ENCODE assay signal across 16 cellular contexts in the genomic region with DNA sequence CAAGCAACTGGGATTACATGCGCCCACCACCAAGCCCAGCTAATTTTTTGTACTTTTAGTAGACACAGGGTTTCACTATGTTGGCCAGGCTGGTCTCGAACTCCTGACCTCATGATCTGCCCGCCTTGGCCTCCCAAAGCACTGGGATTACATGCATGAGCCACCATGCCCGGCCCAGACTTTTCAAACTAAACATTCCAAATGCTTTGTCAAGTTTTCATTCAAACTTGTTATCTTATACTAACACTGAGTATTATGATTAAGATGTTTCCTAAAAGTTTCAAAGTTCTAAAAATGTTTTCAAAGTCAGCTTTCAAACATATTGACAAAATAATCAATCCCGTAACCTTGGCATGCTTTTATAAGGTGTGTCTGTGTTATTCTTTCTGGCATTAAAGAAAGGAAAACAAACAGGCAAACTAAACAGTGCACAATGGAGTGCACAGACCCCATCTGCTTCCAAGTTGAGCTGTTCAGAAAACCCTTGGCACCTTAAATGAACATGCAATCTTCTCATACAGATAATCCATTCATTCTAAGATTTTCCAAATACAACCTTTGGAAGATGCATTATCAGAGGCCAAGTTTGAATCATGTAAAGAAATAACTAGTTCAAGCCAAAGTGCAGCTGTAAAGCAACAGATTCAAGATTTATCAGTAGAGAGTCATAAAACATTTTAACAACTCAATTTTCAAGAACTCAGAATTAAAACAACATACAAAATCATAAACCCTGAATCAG. TPM values are rescaled to one million over a fixed set of nuclear protein-coding genes. Genes with fewer than 3 reads are reported as not detected.
A peak's percentile ranks its signal among the peaks of the same experiment; 100 is the strongest.
DNase-seq lines count a peak whose midpoint lies in the region; ATAC-seq and TF ChIP-seq lines count a peak whose summit lies in the region.
"Had no signal": no experiment of that assay in that cellular context is flagged by ENCODE, and none has a peak within 500 bp of the region (broad histone marks: within the 10 kb centered on the region; RNA-seq: fewer than 3 reads in every experiment).

No MANE protein-coding gene starts in this region.

- DNase-seq in colonic mucosa, result no peak
- DNase-seq in mucosa of descending colon, result no peak
- DNase-seq in NCI-H2171 treated with DMSO at 0.1 percent for 48 hours (lab: John Stamatoyannopoulos, UW), result no peak
- DNase-seq in NCI-H2029 (lab: John Stamatoyannopoulos, UW), result no peak
- DNase-seq: CD8-positive, alpha-beta memory T cell; NCI-H1048; NCI-H146; NCI-H2227 treated with DMSO at 0.1 percent for 48 hours; NCI-H524; SK-N-SH had no signal

- intact Hi-C loops in colonic mucosa (cut with DNase I), result no loop called here
- intact Hi-C loops in mucosa of descending colon (cut with DNase I, micrococcal nuclease), result no loop called here

- H3K9ac ChIP-seq in HUES6 (ENCODE audit: low read length) (no peak overlapping the region), colonic mucosa (ENCODE audit: low read depth in 2 of 2, low read length in 2 of 2) (no peak overlapping the region)
- H3K9ac ChIP-seq: BLaER1 treated with 17β-estradiol and CSF1 and Interleukin-3, amounts not matched to agents 10 nM and 100 nM; SK-N-SH had no signal

- no peak for TF ChIP-seq CTCF in 22Rv1 (IDR thresholded peaks at IDR 0.05)
- no peak for TF ChIP-seq CTCF in colonic mucosa (IDR thresholded peaks at IDR 0.05)
- TF ChIP-seq CTCF in mucosa of descending colon (IDR thresholded peaks at IDR 0.05), result no peak

- no peaks in the 10 kb centered on the region for H3K9me3 ChIP-seq in HUES6 (ENCODE audit: control insufficient read depth, insufficient read depth, low read depth, low read length)
- no peaks in the 10 kb centered on the region for H3K9me3 ChIP-seq in colonic mucosa
- H3K9me3 ChIP-seq in mucosa of descending colon, result no peaks in the 10 kb centered on the region
- H3K9me3 ChIP-seq: BLaER1 treated with 17β-estradiol and CSF1 and Interleukin-3, amounts not matched to agents 10 nM and 100 nM; SK-N-SH had no signal

- H3K27ac ChIP-seq in 22Rv1 (peak overlapping the region; percentile 65), HUES6 (ENCODE audit: low read depth, low read length) (0 out of 2 replicates have a peak overlapping the region, but pooled peaks have one; percentile 3), colonic mucosa (peak overlapping the region; percentile 19)
- H3K27ac ChIP-seq: BLaER1 treated with 17β-estradiol and CSF1 and Interleukin-3, amounts not matched to agents 10 nM and 100 nM had no signal

- ATAC-seq in mucosa of descending colon (peak; percentile 74), GM18502 (IDR thresholded peaks at IDR 0.05; ENCODE audit: poor library complexity, unreplicated experiment) (no peak), HG03135 (IDR thresholded peaks at IDR 0.05; ENCODE audit: unreplicated experiment) (no peak)
- ATAC-seq: Right ventricle myocardium inferior had no signal

- no peaks in the 10 kb centered on the region for H3K27me3 ChIP-seq in HUES6 (ENCODE audit: control insufficient read depth, insufficient read depth, low read length)
- no peaks in the 10 kb centered on the region for H3K27me3 ChIP-seq in colonic mucosa
- H3K27me3 ChIP-seq: BLaER1 treated with 17β-estradiol and CSF1 and Interleukin-3, amounts not matched to agents 10 nM and 100 nM had no signal

- no peaks in the 10 kb centered on the region for H3K4me1 ChIP-seq in HUES6 (ENCODE audit: control insufficient read depth, insufficient read depth, low read length)
- no peaks in the 10 kb centered on the region for H3K4me1 ChIP-seq in colonic mucosa
- peaks cover 29% of the 10 kb centered on the region for H3K4me1 ChIP-seq in mucosa of descending colon (ENCODE audit: low read depth)

- H3K36me3 ChIP-seq in HUES6 (ENCODE audit: control insufficient read depth, insufficient read depth, low read length) (peaks cover 4% of the 10 kb centered on the region; the same call in 1 of the 2 replicates), colonic mucosa (no peaks in the 10 kb centered on the region), mucosa of descending colon (ENCODE audit: low read depth) (no peaks in the 10 kb centered on the region)
- H3K36me3 ChIP-seq: BLaER1 treated with 17β-estradiol and CSF1 and Interleukin-3, amounts not matched to agents 10 nM and 100 nM had no signal

- no peak overlapping the region for H3K4me3 ChIP-seq in HUES6 (ENCODE audit: low read depth, low read length)
- H3K4me3 ChIP-seq in colonic mucosa, result no peak overlapping the region
- no peak overlapping the region for H3K4me3 ChIP-seq in mucosa of descending colon
- H3K4me3 ChIP-seq: BLaER1 treated with 17β-estradiol and CSF1 and Interleukin-3, amounts not matched to agents 10 nM and 100 nM had no signal

RNA-seq across cellular contexts. Expression of a gene that starts 49.1 kb away (rescaled TPM):
- total RNA-seq in colonic mucosa (10 to 100 TPM in 1 of 2 donors, 1 to 10 TPM in 1; 7.5 to 18.8 TPM), mucosa of descending colon (10 to 100 TPM; 17.7 to 64.4 (median 59.4) TPM)

Comparison
In these comparisons a context has a peak if more than half of its experiments do, and no peak if none do; other contexts are left out.
1. H3K27ac ChIP-seq: peak in every context shown above with its lines; median percentile 65 in 22Rv1; 19 in colonic mucosa; 3 in HUES6.